In genomic region chr16:11851301-11852091, GRCh38 we compare ENCODE assay signal across 8 cellular contexts. TPM values are rescaled to one million over a fixed set of nuclear protein-coding genes. Genes with fewer than 3 reads are reported as not detected.
A peak's percentile ranks its signal among the peaks of the same experiment; 100 is the strongest.
DNase-seq lines count a peak whose midpoint lies in the region; ATAC-seq, FAIRE-seq and TF ChIP-seq lines count a peak whose summit lies in the region.

RSL1D1 (minus strand) TSS chr16:11851542; CDS start chr16:11851512, 30 bp downstream.

- H3K27me3 ChIP-seq in bronchial epithelial cell (ENCODE audit: control insufficient read depth, insufficient read depth, low read length) = no peaks in the 10 kb centered on the region
- no peaks in the 10 kb centered on the region for H3K27me3 ChIP-seq in spleen (replicated peaks in 1 of 7)

- TF ChIP-seq CTCF in AG09309 (IDR thresholded peaks at IDR 0.05; ENCODE audit: control insufficient read depth, insufficient read depth, low read depth, low read length, missing control alignments) (no peak), WTC11 (IDR thresholded peaks at IDR 0.05) (no peak), bronchial epithelial cell (IDR thresholded peaks at IDR 0.05; ENCODE audit: insufficient read depth, low read length, severe bottlenecking) (no peak), spleen (IDR thresholded peaks at IDR 0.05 in 8 of 11, conservative IDR thresholded peaks at IDR 0.05 in 3 of 11) (no peak)

- peak within 1 kb of the TSS; percentile 96 for H3K27ac Mint-ChIP-seq in WTC11

- intact Hi-C loops in spleen (cut with DNase I; ENCODE audit: low total_unique reads) = loop anchor here (10.0 kb wide), 1 partner anchor 213 kb away; no protein-coding TSS in a partner anchor

- POLR2A ChIA-PET in WTC11 (lab: Charles Lee) = interaction anchor here (0.6 to 1.4 kb wide), 3 partner anchors 54 to 357 kb away, joined by 3 to 5 read pairs (median 4); partner anchors contain the start of genes GSPT1 and ZC3H7A

- ATAC-seq in GM19023 (IDR thresholded peaks at IDR 0.05; ENCODE audit: unreplicated experiment) (peak; percentile 87), HG03196 (IDR thresholded peaks at IDR 0.05; ENCODE audit: unreplicated experiment) (peak; percentile 79), WTC11 (peak; percentile 86)

- no peaks in the 10 kb centered on the region for H3K9me3 Mint-ChIP-seq in WTC11

- no peaks in the 10 kb centered on the region for H3K9me3 ChIP-seq in spleen

- no peaks in the 10 kb centered on the region for H3K27me3 Mint-ChIP-seq in WTC11 (ENCODE audit: low read depth)

- no peak for FAIRE-seq in bronchial epithelial cell (lab: Jason Lieb, UNC)

- H3K36me3 ChIP-seq in bronchial epithelial cell (ENCODE audit: control insufficient read depth, insufficient read depth, low read length) = peaks cover 13% of the 10 kb centered on the region
- peaks cover 0 to 35% (median 29%) of the 10 kb centered on the region in 6 donors for H3K36me3 ChIP-seq in spleen

- peak within 1 kb of the TSS; percentile 82 for H3K4me3 ChIP-seq in AG09309 (ENCODE audit: control insufficient read depth, low read depth, low read length)
- H3K4me3 ChIP-seq in bronchial epithelial cell (ENCODE audit: low read depth, low read length) = peak within 1 kb of the TSS; percentile 99
- peak within 1 kb of the TSS; percentile 81 to 99 (median 96) for H3K4me3 ChIP-seq in spleen

- 0 to 2% (median 0%) methylated on average over 10 to 56 of the region's 56 CpGs for WGBS in spleen, 5 donors

- peaks cover 14% of the 10 kb centered on the region for H3K4me1 Mint-ChIP-seq in WTC11

- H3K27ac ChIP-seq in spleen = peak within 1 kb of the TSS; percentile 80 to 94 (median 88)

- peaks cover 16 to 75% (median 57%) of the 10 kb centered on the region in 6 donors for H3K4me1 ChIP-seq in spleen

- peak; percentile 56 for DNase-seq in AG09309 (ENCODE audit: low read depth)
- DNase-seq in NCI-H226 = peak; percentile 81
- peak; percentile 89 for DNase-seq in WTC11 (ENCODE audit: low spot score)
- peak; percentile 86 for DNase-seq in bronchial epithelial cell (ENCODE audit: low read depth)
- peak; percentile 96 for DNase-seq in inferior parietal cortex (ENCODE audit: extremely low spot score)
- peak; percentile 95 for DNase-seq in spleen

- H3K36me3 Mint-ChIP-seq in WTC11 = peaks cover 33% of the 10 kb centered on the region

- peak within 1 kb of the TSS; percentile 97 for H3K4me3 Mint-ChIP-seq in WTC11

- peak; percentile 10 to 71 (median 12) for TF ChIP-seq POLR2A in spleen (IDR thresholded peaks at IDR 0.05)

- CTCF ChIA-PET in WTC11 (lab: Charles Lee) = interaction anchor here (1.0 to 2.3 kb wide), 2 partner anchors 54 to 216 kb away, joined by 4 to 6 read pairs; partner anchors contain the start of gene ZC3H7A

TF ChIP-seq in WTC11, 78 proteins besides CTCF, POLR2A, EP300 and RAD21 (continues in another document):
- TF ChIP-seq MAX (CRISPR knock-in tag; IDR thresholded peaks at IDR 0.05) (peak; percentile 98), ZBTB43 (CRISPR knock-in tag; IDR thresholded peaks at IDR 0.05) (peak; percentile 69; the same call in 1 of the 2 replicates), CREM (CRISPR knock-in tag; IDR thresholded peaks at IDR 0.05) (peak; percentile 91), SP1 (CRISPR knock-in tag; conservative IDR thresholded peaks at IDR 0.05) (peak; percentile 82)
- TF ChIP-seq, protein P1, sequence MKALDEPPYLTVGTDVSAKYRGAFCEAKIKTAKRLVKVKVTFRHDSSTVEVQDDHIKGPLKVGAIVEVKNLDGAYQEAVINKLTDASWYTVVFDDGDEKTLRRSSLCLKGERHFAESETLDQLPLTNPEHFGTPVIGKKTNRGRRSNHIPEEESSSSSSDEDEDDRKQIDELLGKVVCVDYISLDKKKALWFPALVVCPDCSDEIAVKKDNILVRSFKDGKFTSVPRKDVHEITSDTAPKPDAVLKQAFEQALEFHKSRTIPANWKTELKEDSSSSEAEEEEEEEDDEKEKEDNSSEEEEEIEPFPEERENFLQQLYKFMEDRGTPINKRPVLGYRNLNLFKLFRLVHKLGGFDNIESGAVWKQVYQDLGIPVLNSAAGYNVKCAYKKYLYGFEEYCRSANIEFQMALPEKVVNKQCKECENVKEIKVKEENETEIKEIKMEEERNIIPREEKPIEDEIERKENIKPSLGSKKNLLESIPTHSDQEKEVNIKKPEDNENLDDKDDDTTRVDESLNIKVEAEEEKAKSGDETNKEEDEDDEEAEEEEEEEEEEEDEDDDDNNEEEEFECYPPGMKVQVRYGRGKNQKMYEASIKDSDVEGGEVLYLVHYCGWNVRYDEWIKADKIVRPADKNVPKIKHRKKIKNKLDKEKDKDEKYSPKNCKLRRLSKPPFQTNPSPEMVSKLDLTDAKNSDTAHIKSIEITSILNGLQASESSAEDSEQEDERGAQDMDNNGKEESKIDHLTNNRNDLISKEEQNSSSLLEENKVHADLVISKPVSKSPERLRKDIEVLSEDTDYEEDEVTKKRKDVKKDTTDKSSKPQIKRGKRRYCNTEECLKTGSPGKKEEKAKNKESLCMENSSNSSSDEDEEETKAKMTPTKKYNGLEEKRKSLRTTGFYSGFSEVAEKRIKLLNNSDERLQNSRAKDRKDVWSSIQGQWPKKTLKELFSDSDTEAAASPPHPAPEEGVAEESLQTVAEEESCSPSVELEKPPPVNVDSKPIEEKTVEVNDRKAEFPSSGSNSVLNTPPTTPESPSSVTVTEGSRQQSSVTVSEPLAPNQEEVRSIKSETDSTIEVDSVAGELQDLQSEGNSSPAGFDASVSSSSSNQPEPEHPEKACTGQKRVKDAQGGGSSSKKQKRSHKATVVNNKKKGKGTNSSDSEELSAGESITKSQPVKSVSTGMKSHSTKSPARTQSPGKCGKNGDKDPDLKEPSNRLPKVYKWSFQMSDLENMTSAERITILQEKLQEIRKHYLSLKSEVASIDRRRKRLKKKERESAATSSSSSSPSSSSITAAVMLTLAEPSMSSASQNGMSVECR (CRISPR knock-in tag; IDR thresholded peaks at IDR 0.05; ENCODE audit: borderline replicate concordance) = peak; percentile 70; the same call in 1 of the 2 replicates
- TF ChIP-seq, protein P2, sequence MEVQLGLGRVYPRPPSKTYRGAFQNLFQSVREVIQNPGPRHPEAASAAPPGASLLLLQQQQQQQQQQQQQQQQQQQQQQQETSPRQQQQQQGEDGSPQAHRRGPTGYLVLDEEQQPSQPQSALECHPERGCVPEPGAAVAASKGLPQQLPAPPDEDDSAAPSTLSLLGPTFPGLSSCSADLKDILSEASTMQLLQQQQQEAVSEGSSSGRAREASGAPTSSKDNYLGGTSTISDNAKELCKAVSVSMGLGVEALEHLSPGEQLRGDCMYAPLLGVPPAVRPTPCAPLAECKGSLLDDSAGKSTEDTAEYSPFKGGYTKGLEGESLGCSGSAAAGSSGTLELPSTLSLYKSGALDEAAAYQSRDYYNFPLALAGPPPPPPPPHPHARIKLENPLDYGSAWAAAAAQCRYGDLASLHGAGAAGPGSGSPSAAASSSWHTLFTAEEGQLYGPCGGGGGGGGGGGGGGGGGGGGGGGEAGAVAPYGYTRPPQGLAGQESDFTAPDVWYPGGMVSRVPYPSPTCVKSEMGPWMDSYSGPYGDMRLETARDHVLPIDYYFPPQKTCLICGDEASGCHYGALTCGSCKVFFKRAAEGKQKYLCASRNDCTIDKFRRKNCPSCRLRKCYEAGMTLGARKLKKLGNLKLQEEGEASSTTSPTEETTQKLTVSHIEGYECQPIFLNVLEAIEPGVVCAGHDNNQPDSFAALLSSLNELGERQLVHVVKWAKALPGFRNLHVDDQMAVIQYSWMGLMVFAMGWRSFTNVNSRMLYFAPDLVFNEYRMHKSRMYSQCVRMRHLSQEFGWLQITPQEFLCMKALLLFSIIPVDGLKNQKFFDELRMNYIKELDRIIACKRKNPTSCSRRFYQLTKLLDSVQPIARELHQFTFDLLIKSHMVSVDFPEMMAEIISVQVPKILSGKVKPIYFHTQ (CRISPR knock-in tag; IDR thresholded peaks at IDR 0.05) = no peak
- TF ChIP-seq, protein P3, sequence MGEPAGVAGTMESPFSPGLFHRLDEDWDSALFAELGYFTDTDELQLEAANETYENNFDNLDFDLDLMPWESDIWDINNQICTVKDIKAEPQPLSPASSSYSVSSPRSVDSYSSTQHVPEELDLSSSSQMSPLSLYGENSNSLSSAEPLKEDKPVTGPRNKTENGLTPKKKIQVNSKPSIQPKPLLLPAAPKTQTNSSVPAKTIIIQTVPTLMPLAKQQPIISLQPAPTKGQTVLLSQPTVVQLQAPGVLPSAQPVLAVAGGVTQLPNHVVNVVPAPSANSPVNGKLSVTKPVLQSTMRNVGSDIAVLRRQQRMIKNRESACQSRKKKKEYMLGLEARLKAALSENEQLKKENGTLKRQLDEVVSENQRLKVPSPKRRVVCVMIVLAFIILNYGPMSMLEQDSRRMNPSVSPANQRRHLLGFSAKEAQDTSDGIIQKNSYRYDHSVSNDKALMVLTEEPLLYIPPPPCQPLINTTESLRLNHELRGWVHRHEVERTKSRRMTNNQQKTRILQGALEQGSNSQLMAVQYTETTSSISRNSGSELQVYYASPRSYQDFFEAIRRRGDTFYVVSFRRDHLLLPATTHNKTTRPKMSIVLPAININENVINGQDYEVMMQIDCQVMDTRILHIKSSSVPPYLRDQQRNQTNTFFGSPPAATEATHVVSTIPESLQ (CRISPR knock-in tag; IDR thresholded peaks at IDR 0.05) = no peak

RNA-seq across cellular contexts. Expression of gene RSL1D1, which starts in this region (rescaled TPM):
- total RNA-seq in WTC11 (2021) (203 to 227 TPM (median 216 TPM) in 3 replicates), bronchial epithelial cell (68.7 and 117 TPM in 2 replicates), spleen (100 to 1,000 TPM in 6 of 7 donors, 10 to 100 TPM in 1; 85.8 to 135 (median 112) TPM)
- polyA plus RNA-seq in spleen = 100 to 1,000 TPM in 2 of 3 donors, 10 to 100 TPM in 1; 75.6 to 124 (median 104) TPM

Comparison
In these comparisons a context has a peak if more than half of its experiments do, and no peak if none do; other contexts are left out.
1. Peak in every context shown above with its lines: DNase-seq, ATAC-seq, H3K4me3 ChIP-seq and H3K27ac ChIP-seq.